ENCODE assay signal across 19 cellular contexts in genomic region chr5:133663380-133664054, GRCh38. TPM values are rescaled to one million over a fixed set of nuclear protein-coding genes. Genes with fewer than 3 reads are reported as not detected.
DNase-seq lines count a peak whose midpoint lies in the region; ATAC-seq and TF ChIP-seq lines count a peak whose summit lies in the region.
"Had no signal": no experiment of that assay in that cellular context is flagged by ENCODE, and none has a peak within 500 bp of the region (broad histone marks: within the 10 kb centered on the region; RNA-seq: fewer than 3 reads in every experiment).

No MANE protein-coding gene starts in this region.

- POLR2A ChIA-PET in PC-3 (lab: Charles Lee; ENCODE audit: unreplicated experiment), result interaction anchor here (0.5 kb wide), 1 partner anchor 94 kb away, joined by 4 read pairs; no protein-coding TSS in a partner anchor

- no peak overlapping the region for H3K4me3 ChIP-seq in PC-3 (ENCODE audit: low read length)
- no peak overlapping the region for H3K4me3 ChIP-seq in epithelial cell of esophagus (ENCODE audit: low read length)
- H3K4me3 ChIP-seq in lung, result no peak overlapping the region
- H3K4me3 ChIP-seq: MG63 had no signal

- 87 to 89% methylated on average over 7 of the region's 7 CpGs for WGBS in lung, 2 donors

- no peaks in the 10 kb centered on the region for H3K36me3 Mint-ChIP-seq in activated CD8-positive, alpha-beta memory T cell treated with anti-CD3 and anti-CD28 coated beads, Interleukin-2, amount 10 ng/mL, durations not matched to agents 7 days and 5 days

- H4K20me1 ChIP-seq in PC-3 (ENCODE audit: low read length), result no peaks in the 10 kb centered on the region

- H3K4me1 ChIP-seq in PC-3 (ENCODE audit: insufficient read depth, low read length), result peaks cover 44% of the 10 kb centered on the region
- peaks cover 0 to 2% of the 10 kb centered on the region in 2 donors for H3K4me1 ChIP-seq in lung (ENCODE audit: control insufficient read depth in 2 of 2, insufficient read depth in 2 of 2, low read length in 2 of 2)

- no peak overlapping the region for H3K27ac Mint-ChIP-seq in activated CD8-positive, alpha-beta memory T cell treated with anti-CD3 and anti-CD28 coated beads, Interleukin-2, amount 10 ng/mL, durations not matched to agents 7 days and 5 days

- intact Hi-C loops in PC-3 (cut with micrococcal nuclease), result loop anchor here (1.0 to 5.0 kb wide), 3 partner anchors 23 to 89 kb away; no protein-coding TSS in a partner anchor

- CTCF ChIA-PET in activated CD8-positive, alpha-beta memory T cell treated with anti-CD3 and anti-CD28 coated beads, Interleukin-2, amount 10 ng/mL, durations not matched to agents 7 days and 5 days (lab: Charles Lee), result interaction anchor here (0.8 kb wide), 1 partner anchor 376 kb away, joined by 3 read pairs; no protein-coding TSS in a partner anchor
- CTCF ChIA-PET in PC-3 (lab: Charles Lee), result no interaction called here

- no peak overlapping the region for H2AFZ ChIP-seq in PC-3 (ENCODE audit: low read length)

- DNase-seq in activated CD8-positive, alpha-beta memory T cell treated with anti-CD3 and anti-CD28 coated beads, Interleukin-2, amount 10 ng/mL, durations not matched to agents 7 days and 5 days, result peak; percentile 38
- DNase-seq in activated CD8-positive, alpha-beta memory T cell treated with anti-CD3 and anti-CD28 coated beads for 24 hours, result no peak
- no peak for DNase-seq in PC-3
- peak; percentile 48 for DNase-seq in epithelial cell of esophagus (ENCODE audit: low read depth)
- DNase-seq in lung (ENCODE audit: low spot score), result peak; percentile 21
- no peak for DNase-seq in SKM-1 treated with dmso at 0.1 percent for 144 hours (lab: John Stamatoyannopoulos, UW; ENCODE audit: unreplicated experiment)
- no peak for DNase-seq in NCI-H1092 (lab: John Stamatoyannopoulos, UW)
- DNase-seq: Calu3, DMS79 treated with DMSO at 0.1 percent for 48 hours, GF-D8, KBM-7, NCI-H1694, NCI-H2029 treated with DMSO at 0.1 percent for 48 hours, NCI-H526 treated with DMSO at 0.1 percent for 48 hours, SHP77 treated with DMSO at 0.1 percent for 48 hours had no signal

- no peak for TF ChIP-seq CTCF in PC-3 (conservative IDR thresholded peaks at IDR 0.05; ENCODE audit: low read depth, low read length)
- TF ChIP-seq CTCF in epithelial cell of esophagus (IDR thresholded peaks at IDR 0.05; ENCODE audit: insufficient read depth, low read depth, low read length, missing control alignments), result no peak
- no peak for TF ChIP-seq CTCF in lung (IDR thresholded peaks at IDR 0.05; ENCODE audit: control extremely low read depth, extremely low read depth)

- no peaks in the 10 kb centered on the region for H3K4me1 Mint-ChIP-seq in activated CD8-positive, alpha-beta memory T cell treated with anti-CD3 and anti-CD28 coated beads, Interleukin-2, amount 10 ng/mL, durations not matched to agents 7 days and 5 days

- peak overlapping the region; percentile 44 for H3K9ac ChIP-seq in PC-3 (ENCODE audit: low read length)

- no peaks in the 10 kb centered on the region for H3K9me2 ChIP-seq in PC-3 (replicated peaks; ENCODE audit: low read length)

- no peaks in the 10 kb centered on the region for H3K27me3 ChIP-seq in PC-3 (ENCODE audit: low read length)
- H3K27me3 ChIP-seq in lung (ENCODE audit: control insufficient read depth, insufficient read depth), result no peaks in the 10 kb centered on the region

- H3K9me3 Mint-ChIP-seq in activated CD8-positive, alpha-beta memory T cell treated with anti-CD3 and anti-CD28 coated beads, Interleukin-2, amount 10 ng/mL, durations not matched to agents 7 days and 5 days (ENCODE audit: low read depth), result no peaks in the 10 kb centered on the region

- peak overlapping the region; percentile 21; the same call in 1 of the 2 replicates for H3K4me2 ChIP-seq in PC-3 (ENCODE audit: low read length)

- no peaks in the 10 kb centered on the region for H3F3A ChIP-seq in PC-3 (ENCODE audit: low read length, unreplicated experiment)

- H3K4me3 Mint-ChIP-seq in activated CD8-positive, alpha-beta memory T cell treated with anti-CD3 and anti-CD28 coated beads, Interleukin-2, amount 10 ng/mL, durations not matched to agents 7 days and 5 days, result no peak overlapping the region

- H3K9me3 ChIP-seq in PC-3 (ENCODE audit: low read length), result no peaks in the 10 kb centered on the region
- peaks cover 0 to 2% of the 10 kb centered on the region in 2 donors for H3K9me3 ChIP-seq in lung (ENCODE audit: control insufficient read depth in 2 of 2, insufficient read depth in 1 of 2, low read length in 1 of 2)
- H3K9me3 ChIP-seq: MG63 had no signal

- no TSS peak for BruUV-seq in PC-3 (replicated peaks; lab: Mats Ljungman, UMichigan)

- no peaks in the 10 kb centered on the region for H3K36me3 ChIP-seq in PC-3 (ENCODE audit: low read depth, low read length)
- H3K36me3 ChIP-seq in lung (ENCODE audit: control insufficient read depth in 2 of 2, insufficient read depth in 2 of 2, low read length in 2 of 2), result no peaks in the 10 kb centered on the region
- H3K36me3 ChIP-seq: MG63 had no signal

- no peaks in the 10 kb centered on the region for H3K79me2 ChIP-seq in PC-3 (ENCODE audit: low read length)

- ATAC-seq in activated CD8-positive, alpha-beta memory T cell treated with anti-CD3 and anti-CD28 coated beads, Interleukin-2, amount 10 ng/mL, durations not matched to agents 7 days and 5 days, result no peak
- ATAC-seq in PC-3 (no peak), lung (ENCODE audit: insufficient read depth, low FRiP score) (no peak), HG03196 (IDR thresholded peaks at IDR 0.05; ENCODE audit: unreplicated experiment) (no peak)

- H3K27ac ChIP-seq in PC-3 (ENCODE audit: low read length), result peak overlapping the region; percentile 93
- no peak overlapping the region for H3K27ac ChIP-seq in lung (ENCODE audit: low read depth in 1 of 2, low read length in 1 of 2)
- H3K27ac ChIP-seq: RWPE1 had no signal

- H3K27me3 Mint-ChIP-seq in activated CD8-positive, alpha-beta memory T cell treated with anti-CD3 and anti-CD28 coated beads, Interleukin-2, amount 10 ng/mL, durations not matched to agents 7 days and 5 days, result peaks cover 41% of the 10 kb centered on the region

RNA-seq across cellular contexts. Expression of gene FSTL4, which starts 51.2 kb away (rescaled TPM):
- total RNA-seq in activated CD8-positive, alpha-beta memory T cell treated with anti-CD3 and anti-CD28 coated beads, Interleukin-2, amount 10 ng/mL, durations not matched to agents 7 days and 5 days, result not detected
- total RNA-seq in PC-3 (2014; rRNA removed), result 4.2 and 4.5 TPM in 2 replicates
- 1 to 10 TPM in 1 of 2 donors, under 1 TPM in 1; 0.26 to 1.4 TPM for total RNA-seq in lung
- under 1 TPM; 0.08 to 0.35 TPM for polyA plus RNA-seq in lung
- total RNA-seq: Calu3 had no signal
- polyA plus RNA-seq: BJ had no signal

Comparison
In these comparisons a context has a peak if more than half of its experiments do, and no peak if none do; other contexts are left out.
1. DNase-seq: peak in activated CD8-positive, alpha-beta memory T cell treated with anti-CD3 and anti-CD28 coated beads, Interleukin-2, amount 10 ng/mL, durations not matched to agents 7 days and 5 days (single experiment), epithelial cell of esophagus (single experiment) and lung (single experiment); none in activated CD8-positive, alpha-beta memory T cell treated with anti-CD3 and anti-CD28 coated beads for 24 hours (single experiment), PC-3 (single experiment), SKM-1 treated with dmso at 0.1 percent for 144 hours (single experiment) and NCI-H1092 (single experiment).